1 cellular context compared by ENCODE assay signal in genomic region chr11:67270256-67271211, GRCh38.
TF ChIP-seq lines count a peak whose summit lies in the region.

No MANE protein-coding gene starts in this region.

TF ChIP-seq in H1, 55 proteins besides CTCF, POLR2A, EP300 and RAD21 (continued from another document):
- TF ChIP-seq RNF2 (IDR thresholded peaks at IDR 0.05; ENCODE audit: borderline replicate concordance, low read depth, low read length, missing control alignments, poor library complexity, severe bottlenecking) (no peak), BACH1 (IDR thresholded peaks at IDR 0.05; ENCODE audit: low read length) (no peak), KDM1A (IDR thresholded peaks at IDR 0.05; ENCODE audit: borderline replicate concordance, low read length) (no peak), SP1 (IDR thresholded peaks at IDR 0.05; ENCODE audit: low read depth, low read length) (0 out of 2 replicates have a peak, but pooled peaks have one; percentile 36), CBX8 (IDR thresholded peaks at IDR 0.05; ENCODE audit: borderline replicate concordance, low read depth, low read length) (no peak), CBX5 (IDR thresholded peaks at IDR 0.05; ENCODE audit: low read depth, low read length) (no peak), JUN (IDR thresholded peaks at IDR 0.05; ENCODE audit: low read depth, low read length) (no peak), POU5F1 (IDR thresholded peaks at IDR 0.05; ENCODE audit: low read depth, low read length) (no peak), BCL11A (IDR thresholded peaks at IDR 0.05; ENCODE audit: low read depth in 2 of 2, low read length in 2 of 2) (no peak), ASH2L (IDR thresholded peaks at IDR 0.05; ENCODE audit: low read length) (no peak), JUND (IDR thresholded peaks at IDR 0.05; ENCODE audit: low read length) (0 out of 2 replicates have a peak, but pooled peaks have one; percentile 13), NRF1 (IDR thresholded peaks at IDR 0.05; ENCODE audit: low read depth, low read length) (no peak), ATF2 (IDR thresholded peaks at IDR 0.05; ENCODE audit: low read length) (no peak), SIRT6 (IDR thresholded peaks at IDR 0.05; ENCODE audit: low read length) (no peak), CTBP2 (IDR thresholded peaks at IDR 0.05; ENCODE audit: borderline replicate concordance, insufficient read depth, insufficient read length, low read length) (no peak), NANOG (IDR thresholded peaks at IDR 0.05; ENCODE audit: insufficient read depth, low read depth, low read length, poor library complexity, severe bottlenecking) (no peak), TCF12 (IDR thresholded peaks at IDR 0.05; ENCODE audit: low read depth, low read length) (no peak), TBP (IDR thresholded peaks at IDR 0.05; ENCODE audit: low read depth, low read length) (no peak), SUZ12 (IDR thresholded peaks at IDR 0.05; ENCODE audit: low read length) (no peak), SRF (IDR thresholded peaks at IDR 0.05; ENCODE audit: low read depth, low read length) (no peak), HDAC2 (IDR thresholded peaks at IDR 0.05; ENCODE audit: borderline replicate concordance in 1 of 2, low read depth in 2 of 2, low read length in 2 of 2) (no peak), HDAC6 (IDR thresholded peaks at IDR 0.05; ENCODE audit: low read depth, low read length) (no peak), TEAD4 (IDR thresholded peaks at IDR 0.05; ENCODE audit: low read depth, low read length) (no peak), GABPA (IDR thresholded peaks at IDR 0.05; ENCODE audit: borderline replicate concordance, insufficient read depth, low read length) (peak; percentile 42; the same call in 1 of the 2 replicates), MAFK (IDR thresholded peaks at IDR 0.05; ENCODE audit: low read depth, low read length) (no peak), ZNF274 (IDR thresholded peaks at IDR 0.05; ENCODE audit: borderline replicate concordance, extremely low read depth, low read length) (no peak), PHF8 (conservative IDR thresholded peaks at IDR 0.05; ENCODE audit: low read depth, low read length) (no peak), SIX5 (IDR thresholded peaks at IDR 0.05; ENCODE audit: low read depth, low read length) (no peak), KDM4A (IDR thresholded peaks at IDR 0.05; ENCODE audit: low read depth, low read length, severe bottlenecking) (no peak), CEBPB (IDR thresholded peaks at IDR 0.05; ENCODE audit: low read depth, low read length) (no peak), EZH2 (IDR thresholded peaks at IDR 0.05; ENCODE audit: low read depth, low read length, severe bottlenecking) (no peak), RFX5 (IDR thresholded peaks at IDR 0.05; ENCODE audit: borderline replicate concordance, low read depth, low read length) (no peak), GTF2F1 (IDR thresholded peaks at IDR 0.05; ENCODE audit: borderline replicate concordance, low read depth, low read length) (no peak), POLR2AphosphoS5 (IDR thresholded peaks at IDR 0.05; ENCODE audit: low read depth, low read length) (no peak), RXRA (IDR thresholded peaks at IDR 0.05; ENCODE audit: insufficient read depth, low read depth, low read length) (no peak), SP4 (IDR thresholded peaks at IDR 0.05; ENCODE audit: low read length) (0 out of 2 replicates have a peak, but pooled peaks have one; percentile 24), CREB1 (IDR thresholded peaks at IDR 0.05) (no peak), TAF1 (IDR thresholded peaks at IDR 0.05; ENCODE audit: low read depth, low read length) (no peak), EGR1 (IDR thresholded peaks at IDR 0.05; ENCODE audit: borderline replicate concordance, low read depth, low read length) (peak; percentile 86), CHD2 (IDR thresholded peaks at IDR 0.05; ENCODE audit: low read length) (no peak), SIN3A (conservative IDR thresholded peaks at IDR 0.05 in 1 of 2, IDR thresholded peaks at IDR 0.05 in 1 of 2; ENCODE audit: low read depth in 1 of 2, low read length in 2 of 2) (peak; percentile 64 to 70; a peak in 2 of 4 replicates), BRCA1 (IDR thresholded peaks at IDR 0.05; ENCODE audit: low read depth, low read length) (no peak), FOSL1 (IDR thresholded peaks at IDR 0.05; ENCODE audit: insufficient read depth, low read depth, low read length) (no peak)
- TF ChIP-seq, protein P1, sequence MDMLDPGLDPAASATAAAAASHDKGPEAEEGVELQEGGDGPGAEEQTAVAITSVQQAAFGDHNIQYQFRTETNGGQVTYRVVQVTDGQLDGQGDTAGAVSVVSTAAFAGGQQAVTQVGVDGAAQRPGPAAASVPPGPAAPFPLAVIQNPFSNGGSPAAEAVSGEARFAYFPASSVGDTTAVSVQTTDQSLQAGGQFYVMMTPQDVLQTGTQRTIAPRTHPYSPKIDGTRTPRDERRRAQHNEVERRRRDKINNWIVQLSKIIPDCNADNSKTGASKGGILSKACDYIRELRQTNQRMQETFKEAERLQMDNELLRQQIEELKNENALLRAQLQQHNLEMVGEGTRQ (IDR thresholded peaks at IDR 0.05; ENCODE audit: low read length) = no peak
- TF ChIP-seq, protein P2, sequence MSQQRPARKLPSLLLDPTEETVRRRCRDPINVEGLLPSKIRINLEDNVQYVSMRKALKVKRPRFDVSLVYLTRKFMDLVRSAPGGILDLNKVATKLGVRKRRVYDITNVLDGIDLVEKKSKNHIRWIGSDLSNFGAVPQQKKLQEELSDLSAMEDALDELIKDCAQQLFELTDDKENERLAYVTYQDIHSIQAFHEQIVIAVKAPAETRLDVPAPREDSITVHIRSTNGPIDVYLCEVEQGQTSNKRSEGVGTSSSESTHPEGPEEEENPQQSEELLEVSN (IDR thresholded peaks at IDR 0.05) = peak; percentile 6; the same call in 1 of the 2 replicates
- TF ChIP-seq, protein P3, sequence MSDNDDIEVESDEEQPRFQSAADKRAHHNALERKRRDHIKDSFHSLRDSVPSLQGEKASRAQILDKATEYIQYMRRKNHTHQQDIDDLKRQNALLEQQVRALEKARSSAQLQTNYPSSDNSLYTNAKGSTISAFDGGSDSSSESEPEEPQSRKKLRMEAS (IDR thresholded peaks at IDR 0.05) = peak; percentile 54; the same call in 1 of the 2 replicates
- TF ChIP-seq, protein P4, sequence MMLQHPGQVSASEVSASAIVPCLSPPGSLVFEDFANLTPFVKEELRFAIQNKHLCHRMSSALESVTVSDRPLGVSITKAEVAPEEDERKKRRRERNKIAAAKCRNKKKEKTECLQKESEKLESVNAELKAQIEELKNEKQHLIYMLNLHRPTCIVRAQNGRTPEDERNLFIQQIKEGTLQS (IDR thresholded peaks at IDR 0.05; ENCODE audit: insufficient read depth, low read depth, low read length) = no peak
